8 cellular contexts compared by ENCODE assay signal in genomic region chr20:4014031-4014474, GRCh38. TPM values are rescaled to one million over a fixed set of nuclear protein-coding genes. Genes with fewer than 3 reads are reported as not detected.
DNase-seq lines count a peak whose midpoint lies in the region; ATAC-seq and TF ChIP-seq lines count a peak whose summit lies in the region.

No MANE protein-coding gene starts in this region.

- H3K9me3 ChIP-seq in CD8-positive, alpha-beta memory T cell (ENCODE audit: low read length): no peaks in the 10 kb centered on the region
- H3K9me3 ChIP-seq in H9 (ENCODE audit: control insufficient read depth, low read depth, low read length) (no peaks in the 10 kb centered on the region), ovary (no peaks in the 10 kb centered on the region)

- H3K4me3 Mint-ChIP-seq in CD8-positive, alpha-beta memory T cell: peak overlapping the region; percentile 79 to 92 (median 91)
- peak overlapping the region; percentile 76 to 98 for H3K4me3 Mint-ChIP-seq in H9
- H3K4me3 Mint-ChIP-seq in activated CD8-positive, alpha-beta T cell treated with anti-CD3 and anti-CD28 coated beads, Interleukin-2, amount 10 ng/mL, durations not matched to agents 7 days and 5 days: peak overlapping the region; percentile 81

- no peak overlapping the region for H4K5ac ChIP-seq in H9 (ENCODE audit: insufficient read length, low read depth, low read length)

- no peak overlapping the region for H2BK12ac ChIP-seq in H9 (ENCODE audit: insufficient read length, low read depth, low read length)

- TF ChIP-seq EP300 in ovary (IDR thresholded peaks at IDR 0.05): no peak

- H3K23ac ChIP-seq in H9 (ENCODE audit: insufficient read length, low read depth, low read length): no peak overlapping the region

- H3K9me3 Mint-ChIP-seq in CD8-positive, alpha-beta memory T cell: no peaks in the 10 kb centered on the region
- H3K9me3 Mint-ChIP-seq in H9: no peaks in the 10 kb centered on the region; a peak in 1 of 5 replicates
- no peaks in the 10 kb centered on the region for H3K9me3 Mint-ChIP-seq in activated CD8-positive, alpha-beta T cell treated with anti-CD3 and anti-CD28 coated beads, Interleukin-2, amount 10 ng/mL, durations not matched to agents 7 days and 5 days (ENCODE audit: insufficient read depth)

- POLR2A ChIA-PET in CD8-positive, alpha-beta memory T cell (lab: Charles Lee): interaction anchor here (1.8 kb wide), 1 partner anchor 71 kb away, joined by 4 read pairs; no protein-coding TSS in a partner anchor
- POLR2A ChIA-PET in activated CD8-positive, alpha-beta T cell treated with anti-CD3 and anti-CD28 coated beads, Interleukin-2, amount 10 ng/mL, durations not matched to agents 7 days and 5 days (lab: Charles Lee): no interaction called here

- ATAC-seq in activated CD8-positive, alpha-beta T cell treated with anti-CD3 and anti-CD28 coated beads, Interleukin-2, amount 10 ng/mL, durations not matched to agents 7 days and 5 days: peak; percentile 19
- ATAC-seq in GM21737 (IDR thresholded peaks at IDR 0.05; ENCODE audit: unreplicated experiment) (no peak), HG02588 (IDR thresholded peaks at IDR 0.05; ENCODE audit: unreplicated experiment) (no peak)

- H3K4me1 ChIP-seq in CD8-positive, alpha-beta memory T cell (ENCODE audit: insufficient read depth, low read length): peaks cover 24% of the 10 kb centered on the region
- peaks cover 9% of the 10 kb centered on the region; the same call in 1 of the 2 replicates for H3K4me1 ChIP-seq in H9 (ENCODE audit: insufficient read depth, low read length)
- H3K4me1 ChIP-seq in ovary (ENCODE audit: insufficient read depth): peaks cover 2% of the 10 kb centered on the region

- intact Hi-C loops in ovary (cut with DNase I): loop anchor here (2.0 to 10.0 kb wide), 4 partner anchors 51 to 75 kb away; no protein-coding TSS in a partner anchor

- no peak overlapping the region for H2AK5ac ChIP-seq in H9 (ENCODE audit: insufficient read length, low read length)

- H2BK5ac ChIP-seq in H9 (ENCODE audit: insufficient read length, low read length): no peak overlapping the region

- CTCF ChIA-PET in CD8-positive, alpha-beta memory T cell (lab: Charles Lee): interaction anchor here (1.3 to 9.8 kb wide), 3 partner anchors 13 to 70 kb away, joined by 3 to 65 read pairs (median 3); no protein-coding TSS in a partner anchor
- CTCF ChIA-PET in activated CD8-positive, alpha-beta T cell treated with anti-CD3 and anti-CD28 coated beads, Interleukin-2, amount 10 ng/mL, durations not matched to agents 7 days and 5 days (lab: Charles Lee): interaction anchor here (0.6 to 2.8 kb wide), 8 partner anchors 14 to 70 kb away, joined by 3 to 30 read pairs (median 3); no protein-coding TSS in a partner anchor

- TF ChIP-seq CTCF in H9 (conservative IDR thresholded peaks at IDR 0.05): peak; percentile 55
- TF ChIP-seq CTCF in ovary (IDR thresholded peaks at IDR 0.05): peak in 2 of 3 donors; percentile 27 to 43

- peaks cover 0 to 2% of the 10 kb centered on the region in 2 donors for H3K27me3 Mint-ChIP-seq in CD8-positive, alpha-beta memory T cell
- peaks cover 7% of the 10 kb centered on the region for H3K27me3 Mint-ChIP-seq in H9 (ENCODE audit: low read depth)
- no peaks in the 10 kb centered on the region for H3K27me3 Mint-ChIP-seq in activated CD8-positive, alpha-beta T cell treated with anti-CD3 and anti-CD28 coated beads, Interleukin-2, amount 10 ng/mL, durations not matched to agents 7 days and 5 days (ENCODE audit: low read depth)

- peak overlapping the region; percentile 65 for H3K27ac ChIP-seq in CD8-positive, alpha-beta memory T cell (ENCODE audit: low read depth, low read length)
- H3K27ac ChIP-seq in H9 (ENCODE audit: insufficient read length, low read depth, low read length) (no peak overlapping the region), ovary (peak overlapping the region in 1 of 2 donors; percentile 30)

- peak overlapping the region; percentile 0 to 95 (median 74) for H3K27ac Mint-ChIP-seq in CD8-positive, alpha-beta memory T cell
- H3K27ac Mint-ChIP-seq in H9: peak overlapping the region in 1 of 3 experiments; percentile 10; a peak in 1 of 7 replicates
- no peak overlapping the region for H3K27ac Mint-ChIP-seq in activated CD8-positive, alpha-beta T cell treated with anti-CD3 and anti-CD28 coated beads, Interleukin-2, amount 10 ng/mL, durations not matched to agents 7 days and 5 days

- H2BK20ac ChIP-seq in H9 (ENCODE audit: low read depth, low read length, poor library complexity, severe bottlenecking): no peak overlapping the region

- no peaks in the 10 kb centered on the region for H3K36me3 ChIP-seq in CD8-positive, alpha-beta memory T cell (ENCODE audit: insufficient read depth, low read length)
- no peaks in the 10 kb centered on the region for H3K36me3 ChIP-seq in ovary

- no peaks in the 10 kb centered on the region for H4K20me1 ChIP-seq in H9 (ENCODE audit: control insufficient read depth, insufficient read depth, insufficient read length)

- H3T11ph ChIP-seq in H9 (ENCODE audit: low read length): no peak overlapping the region

- no peak overlapping the region for H3K14ac ChIP-seq in H9 (ENCODE audit: insufficient read depth, low read length)

- no peak overlapping the region for H2BK120ac ChIP-seq in H9 (ENCODE audit: low read depth, low read length, poor library complexity, severe bottlenecking)

- no peak overlapping the region for H3K56ac ChIP-seq in H9 (ENCODE audit: insufficient read length, low read depth, low read length)

- peak in 3 of 5 donors; percentile 11 to 55 (median 38) for DNase-seq in CD8-positive, alpha-beta memory T cell
- DNase-seq in H9 (no peak), NCI-H226 (peak; percentile 48), globus pallidus (ENCODE audit: low spot score) (peak; percentile 47), ovary (peak in 2 of 5 donors; percentile 21 to 42)
- peak; percentile 60 for DNase-seq in activated CD8-positive, alpha-beta T cell treated with anti-CD3 and anti-CD28 coated beads, Interleukin-2, amount 10 ng/mL, durations not matched to agents 7 days and 5 days

- H3K27me3 ChIP-seq in CD8-positive, alpha-beta memory T cell (ENCODE audit: insufficient read depth, low read length, poor library complexity, severe bottlenecking): no peaks in the 10 kb centered on the region
- H3K27me3 ChIP-seq in H9 (ENCODE audit: insufficient read depth, low read length): no peaks in the 10 kb centered on the region
- no peaks in the 10 kb centered on the region for H3K27me3 ChIP-seq in ovary

- peak overlapping the region; percentile 79 for H3K4me3 ChIP-seq in CD8-positive, alpha-beta memory T cell (ENCODE audit: low read length)
- no peak overlapping the region for H3K4me3 ChIP-seq in ovary

- no peak overlapping the region for H2AFZ ChIP-seq in H9 (ENCODE audit: low read length)

- H3K79me1 ChIP-seq in H9 (ENCODE audit: insufficient read depth, low read depth, low read length, poor library complexity, severe bottlenecking): no peaks in the 10 kb centered on the region

- H3K9ac ChIP-seq in H9 (ENCODE audit: extremely low read depth, insufficient read length, low read length): no peak overlapping the region

- no peak overlapping the region for H2BK15ac ChIP-seq in H9 (ENCODE audit: low read depth, low read length)

- H3K18ac ChIP-seq in H9 (ENCODE audit: insufficient read length, low read depth, low read length): no peak overlapping the region

- H3K36me3 Mint-ChIP-seq in CD8-positive, alpha-beta memory T cell: peaks cover 4 to 8% (median 4%) of the 10 kb centered on the region in 3 donors
- peaks cover 5 to 10% (median 8%) of the 10 kb centered on the region in 3 experiments; a peak in 6 of 7 replicates for H3K36me3 Mint-ChIP-seq in H9 (ENCODE audit: insufficient read depth in 1 of 3, low read depth in 3 of 3)
- H3K36me3 Mint-ChIP-seq in activated CD8-positive, alpha-beta T cell treated with anti-CD3 and anti-CD28 coated beads, Interleukin-2, amount 10 ng/mL, durations not matched to agents 7 days and 5 days (ENCODE audit: low read depth): peaks cover 5% of the 10 kb centered on the region

- H4K91ac ChIP-seq in H9 (ENCODE audit: insufficient read length, low read depth, low read length): no peak overlapping the region

- TF ChIP-seq POLR2A in ovary (IDR thresholded peaks at IDR 0.05): no peak

- no CpG with 5 or more reads among the region's 6 CpGs for WGBS in H9 (ENCODE audit: extremely low coverage, insufficient read length, low lambda C conversion rate)
- WGBS in ovary, 3 donors: 8 to 9% (median 9%) methylated on average over 6 of the region's 6 CpGs

- no peak overlapping the region for H3K4ac ChIP-seq in H9 (ENCODE audit: low read depth, low read length)

- no peak overlapping the region for H4K8ac ChIP-seq in H9 (replicated peaks; ENCODE audit: insufficient read length, low read depth, low read length)

- H3K79me2 ChIP-seq in H9 (ENCODE audit: insufficient read depth, low read length): no peaks in the 10 kb centered on the region; the same call in 1 of the 2 replicates

- peaks cover 6% of the 10 kb centered on the region for H3K23me2 ChIP-seq in H9 (ENCODE audit: insufficient read length, low read depth, low read length, poor library complexity, severe bottlenecking)

- peaks cover 25 to 52% (median 37%) of the 10 kb centered on the region in 3 donors for H3K4me1 Mint-ChIP-seq in CD8-positive, alpha-beta memory T cell
- H3K4me1 Mint-ChIP-seq in H9: peaks cover 39 to 40% of the 10 kb centered on the region in 2 experiments
- H3K4me1 Mint-ChIP-seq in activated CD8-positive, alpha-beta T cell treated with anti-CD3 and anti-CD28 coated beads, Interleukin-2, amount 10 ng/mL, durations not matched to agents 7 days and 5 days (ENCODE audit: low read depth): peaks cover 47% of the 10 kb centered on the region

- H3K4me2 ChIP-seq in H9 (ENCODE audit: insufficient read depth, insufficient read length, low read length): peak overlapping the region; percentile 76

RNA-seq across cellular contexts. Expression of gene RNF24, which starts 1.3 kb away (rescaled TPM):
- 10 to 100 TPM; 11.4 TPM for total RNA-seq in CD8-positive, alpha-beta memory T cell
- 17.4 TPM for polyA plus RNA-seq in CD8-positive, alpha-beta memory T cell
- total RNA-seq in H9 (2021) (19.2 and 20.4 TPM in 2 replicates), ovary (10 to 100 TPM in 6 of 7 donors, 1 to 10 TPM in 1; 7.6 to 30.5 (median 17.1) TPM)
- 10 to 100 TPM; 12.3 to 15.3 TPM for total RNA-seq in activated CD8-positive, alpha-beta T cell treated with anti-CD3 and anti-CD28 coated beads, Interleukin-2, amount 10 ng/mL, durations not matched to agents 7 days and 5 days
- 10 to 100 TPM in 1 of 2 donors, 1 to 10 TPM in 1; 3.9 to 14.0 TPM for polyA plus RNA-seq in ovary
